ENCODE assay signal across 17 cellular contexts in the genomic region with DNA sequence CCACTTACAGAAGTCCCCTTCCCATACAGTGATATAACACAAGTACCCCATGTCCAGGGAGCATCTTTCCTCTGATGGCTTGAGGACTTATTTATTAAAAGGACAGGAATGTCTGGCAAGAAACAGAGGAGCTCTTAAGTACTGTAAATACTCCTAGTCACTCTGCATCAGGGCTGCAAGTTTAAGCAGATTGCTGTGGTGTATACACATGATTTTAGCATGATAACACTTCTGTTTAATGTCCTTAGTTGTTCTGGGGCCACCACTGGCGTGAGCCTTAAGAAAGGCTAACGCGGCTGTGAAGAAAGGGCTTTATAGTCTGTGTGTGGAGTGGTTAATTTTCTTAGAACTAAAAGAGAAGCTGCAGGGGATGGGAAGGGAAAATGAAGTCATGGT.
DNase-seq lines count a peak whose midpoint lies in the region; ATAC-seq, FAIRE-seq and TF ChIP-seq lines count a peak whose summit lies in the region.
"Had no signal": no experiment of that assay in that cellular context is flagged by ENCODE, and none has a peak within 500 bp of the region (broad histone marks: within the 10 kb centered on the region; RNA-seq: fewer than 3 reads in every experiment).

No MANE protein-coding gene starts in this region.

- peaks cover 23% of the 10 kb centered on the region; the same call in 1 of the 2 replicates for H3K79me2 ChIP-seq in PC-9 (ENCODE audit: low read depth)

- no peaks in the 10 kb centered on the region for H4K20me1 ChIP-seq in PC-9 (ENCODE audit: insufficient read depth)

- no peak for FAIRE-seq in pancreas (lab: Jason Lieb, UNC)

- no peaks in the 10 kb centered on the region for H3K27me3 Mint-ChIP-seq in CD4-positive, alpha-beta memory T cell
- H3K27me3 Mint-ChIP-seq: activated CD4-positive, alpha-beta T cell treated with anti-CD3 and anti-CD28 coated beads, Interleukin-2, amount 10 ng/mL, durations not matched to agents 24 days and 14 days had no signal

- intact Hi-C loops in CD4-positive, alpha-beta memory T cell (cut with micrococcal nuclease) = no loop called here
- intact Hi-C loops in PC-9 (cut with micrococcal nuclease; ENCODE audit: unreplicated experiment) (no loop called here), pancreas (cut with DNase I) (no loop called here), left colon (cut with DNase I, micrococcal nuclease) (no loop called here)

- H2AFZ ChIP-seq in PC-9 = no peak overlapping the region

- no peaks in the 10 kb centered on the region for H3K36me3 ChIP-seq in CD4-positive, alpha-beta memory T cell (ENCODE audit: insufficient read depth, low read length)
- H3K36me3 ChIP-seq in PC-9 (ENCODE audit: low read depth) (no peaks in the 10 kb centered on the region), pancreas (no peaks in the 10 kb centered on the region)
- H3K36me3 ChIP-seq: sigmoid colon had no signal

- CTCF ChIA-PET in CD4-positive, alpha-beta memory T cell (lab: Charles Lee; ENCODE audit: partially characterized antibody) = interaction anchor here (3.5 kb wide), 1 partner anchor 41 kb away, joined by 17 read pairs; no protein-coding TSS in a partner anchor
- CTCF ChIA-PET in PC-9 (lab: Charles Lee) = interaction anchor here (0.6 to 1.2 kb wide), 3 partner anchors 30 to 626 kb away, joined by 3 to 5 read pairs (median 4); no protein-coding TSS in a partner anchor

- peaks cover 28 to 45% (median 30%) of the 10 kb centered on the region in 4 donors for H3K4me1 Mint-ChIP-seq in CD4-positive, alpha-beta memory T cell

- BruUV-seq in PC-9 (replicated peaks; lab: Mats Ljungman, UMichigan) = no TSS peak

- H3K27ac Mint-ChIP-seq in CD4-positive, alpha-beta memory T cell = peak overlapping the region in 5 of 7 donors; percentile 1 to 82 (median 6)
- H3K27ac Mint-ChIP-seq: activated CD4-positive, alpha-beta T cell treated with anti-CD3 and anti-CD28 coated beads, Interleukin-2, amount 10 ng/mL, durations not matched to agents 24 days and 14 days; T-helper 2 cell treated with Interferon-gamma antibody and Interleukin-4, amounts not matched to agents 5 μg/mL and 100 μg/mL, for 36 hours had no signal

- no peaks in the 10 kb centered on the region for H3K27me3 ChIP-seq in CD4-positive, alpha-beta memory T cell (ENCODE audit: insufficient read depth, low read length)
- H3K27me3 ChIP-seq in PC-9 (ENCODE audit: insufficient read depth, low read depth) (no peaks in the 10 kb centered on the region), pancreas (no peaks in the 10 kb centered on the region)
- H3K27me3 ChIP-seq: BLaER1, esophagus muscularis mucosa, sigmoid colon, tibial nerve had no signal

- DNase-seq in CD4-positive, alpha-beta memory T cell = no peak
- DNase-seq in PC-9 (no peak), epithelial cell of esophagus (ENCODE audit: low read depth) (peak; percentile 61), pancreas (no peak), left colon (no peak)
- no peak for DNase-seq in activated naive CD4-positive, alpha-beta T cell treated with anti-CD3 and anti-CD28 coated beads, Interleukin-2, amount 50 U/mL, for 16 hours
- DNase-seq: activated CD4-positive, alpha-beta T cell treated with anti-CD3 and anti-CD28 coated beads, Interleukin-2, amount 10 ng/mL, durations not matched to agents 24 days and 14 days; GOT3; hypothalamus; NCI-H1092; NCI-H748 treated with DMSO at 0.1 percent for 48 hours; sigmoid colon had no signal

- H3K4me3 Mint-ChIP-seq in CD4-positive, alpha-beta memory T cell = no peak overlapping the region
- H3K4me3 Mint-ChIP-seq: activated CD4-positive, alpha-beta T cell treated with anti-CD3 and anti-CD28 coated beads, Interleukin-2, amount 10 ng/mL, durations not matched to agents 24 days and 14 days; T-helper 2 cell treated with Interferon-gamma antibody and Interleukin-4, amounts not matched to agents 5 μg/mL and 100 μg/mL, for 36 hours had no signal

- H3K9me3 Mint-ChIP-seq in CD4-positive, alpha-beta memory T cell = peaks cover 0 to 5% (median 0%) of the 10 kb centered on the region in 8 donors
- H3K9me3 Mint-ChIP-seq: activated CD4-positive, alpha-beta T cell treated with anti-CD3 and anti-CD28 coated beads, Interleukin-2, amount 10 ng/mL, durations not matched to agents 24 days and 14 days; T-helper 2 cell treated with Interferon-gamma antibody and Interleukin-4, amounts not matched to agents 5 μg/mL and 100 μg/mL, for 36 hours had no signal

- ATAC-seq in pancreas (peak in 1 of 4 donors; percentile 5), HG02973 (IDR thresholded peaks at IDR 0.05; ENCODE audit: unreplicated experiment) (no peak), left colon (no peak)

- H3K9me2 ChIP-seq in PC-9 (ENCODE audit: insufficient read depth) = no peaks in the 10 kb centered on the region

- POLR2A ChIA-PET in CD4-positive, alpha-beta memory T cell (lab: Charles Lee; ENCODE audit: partially characterized antibody) = no interaction called here
- POLR2A ChIA-PET in PC-9 (lab: Charles Lee; ENCODE audit: unreplicated experiment) = interaction anchor here (0.6 kb wide), 2 partner anchors 35 to 62 kb away, joined by 3 to 4 read pairs; no protein-coding TSS in a partner anchor

- no peaks in the 10 kb centered on the region for H3K9me3 ChIP-seq in CD4-positive, alpha-beta memory T cell (ENCODE audit: control insufficient read depth in 1 of 2, low read length in 2 of 2)
- H3K9me3 ChIP-seq in PC-9 (ENCODE audit: insufficient read depth, low read depth) (no peaks in the 10 kb centered on the region), pancreas (no peaks in the 10 kb centered on the region)
- H3K9me3 ChIP-seq: BLaER1, esophagus muscularis mucosa, sigmoid colon, tibial nerve had no signal

- no peak overlapping the region for H3K27ac ChIP-seq in CD4-positive, alpha-beta memory T cell (ENCODE audit: low read depth, low read length)
- H3K27ac ChIP-seq in PC-9 = 0 out of 2 replicates have a peak overlapping the region, but pooled peaks have one; percentile 58
- peak overlapping the region; percentile 46 to 74 (median 58) for H3K27ac ChIP-seq in pancreas
- H3K27ac ChIP-seq: BLaER1, tibial nerve had no signal

- peaks cover 8% of the 10 kb centered on the region for H3F3A ChIP-seq in PC-9 (ENCODE audit: insufficient read depth, low read depth)

- peaks cover 7% of the 10 kb centered on the region for H3K4me1 ChIP-seq in CD4-positive, alpha-beta memory T cell (ENCODE audit: insufficient read depth, low read length)
- H3K4me1 ChIP-seq in PC-9 (replicated peaks; ENCODE audit: insufficient read depth) (peaks cover 22% of the 10 kb centered on the region), pancreas (peaks cover 14 to 46% (median 27%) of the 10 kb centered on the region in 3 donors)
- H3K4me1 ChIP-seq: BLaER1 had no signal

- WGBS in pancreas, 2 donors = 86 to 87% methylated on average over 3 of the region's 3 CpGs

- peak overlapping the region; percentile 40; the same call in 1 of the 2 replicates for H3K4me2 ChIP-seq in PC-9
- H3K4me2 ChIP-seq: BLaER1 had no signal

- no peak overlapping the region for H3K4me3 ChIP-seq in CD4-positive, alpha-beta memory T cell (ENCODE audit: low read length in 2 of 2)
- no peak overlapping the region for H3K4me3 ChIP-seq in PC-9
- H3K4me3 ChIP-seq in epithelial cell of esophagus (ENCODE audit: low read length) = no peak overlapping the region
- H3K4me3 ChIP-seq in pancreas = no peak overlapping the region
- H3K4me3 ChIP-seq: BLaER1, esophagus muscularis mucosa, sigmoid colon, tibial nerve had no signal

- peaks cover 15 to 19% of the 10 kb centered on the region in 2 donors for H3K36me3 Mint-ChIP-seq in CD4-positive, alpha-beta memory T cell

- TF ChIP-seq CTCF in PC-9 (conservative IDR thresholded peaks at IDR 0.05) = no peak
- TF ChIP-seq CTCF in epithelial cell of esophagus (IDR thresholded peaks at IDR 0.05; ENCODE audit: insufficient read depth, low read depth, low read length, missing control alignments) = no peak
- no peak for TF ChIP-seq CTCF in pancreas (IDR thresholded peaks at IDR 0.05)
